ENCODE assay signal across 1 cellular context in the genomic region with DNA sequence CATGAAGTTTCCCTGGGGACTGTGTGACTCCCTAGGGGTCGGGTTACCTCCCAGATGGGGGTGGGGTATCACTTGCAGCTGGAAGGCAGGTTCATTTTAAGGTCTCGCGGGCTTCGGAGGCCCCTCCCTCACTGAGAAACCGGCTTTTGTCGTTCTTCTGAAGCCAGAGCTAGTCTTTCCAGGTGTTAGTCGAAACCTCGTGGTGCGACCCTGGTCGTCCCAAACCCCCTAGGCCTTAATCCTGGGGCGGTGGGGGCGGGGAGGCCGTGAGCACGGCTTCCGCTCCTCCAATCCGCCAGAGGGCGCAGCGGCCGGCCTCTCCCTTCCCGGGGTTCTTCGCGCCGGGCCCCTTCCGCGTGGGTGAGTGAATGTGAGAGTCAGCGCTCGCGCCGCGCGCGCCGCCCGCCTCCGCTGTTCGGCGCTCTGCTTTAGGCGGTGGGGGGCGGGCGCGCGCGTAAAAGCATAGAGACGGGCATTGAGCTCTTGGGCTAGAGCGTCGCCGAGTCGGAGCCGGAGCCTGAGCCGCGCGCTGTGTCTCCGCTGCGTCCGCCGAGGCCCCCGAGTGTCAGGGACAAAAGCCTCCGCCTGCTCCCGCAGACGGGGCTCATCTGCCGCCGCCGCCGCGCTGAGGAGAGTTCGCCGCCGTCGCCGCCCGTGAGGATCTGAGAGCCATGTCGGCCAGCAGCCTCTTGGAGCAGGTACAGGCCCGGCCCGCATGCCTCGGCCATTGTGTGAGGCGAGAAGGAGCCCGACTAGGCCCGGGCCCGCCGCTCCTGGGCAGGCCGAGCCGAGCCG.
TF ChIP-seq lines count a peak whose summit lies in the region.

A gene (plus strand): TSS at position 491 of the 795 bp plus-strand sequence. CDS start 181 bp downstream, at position 672.

TF ChIP-seq in HepG2, 621 proteins besides CTCF, POLR2A, EP300 and RAD21 (continued from another document):
- TF ChIP-seq JDP2 (CRISPR knock-in tag; IDR thresholded peaks at IDR 0.05; ENCODE audit: borderline replicate concordance): no peak; the same call in 1 of the 2 replicates
TF ChIP-seq in HepG2: peak in this region for 354.
